In the genomic region with DNA sequence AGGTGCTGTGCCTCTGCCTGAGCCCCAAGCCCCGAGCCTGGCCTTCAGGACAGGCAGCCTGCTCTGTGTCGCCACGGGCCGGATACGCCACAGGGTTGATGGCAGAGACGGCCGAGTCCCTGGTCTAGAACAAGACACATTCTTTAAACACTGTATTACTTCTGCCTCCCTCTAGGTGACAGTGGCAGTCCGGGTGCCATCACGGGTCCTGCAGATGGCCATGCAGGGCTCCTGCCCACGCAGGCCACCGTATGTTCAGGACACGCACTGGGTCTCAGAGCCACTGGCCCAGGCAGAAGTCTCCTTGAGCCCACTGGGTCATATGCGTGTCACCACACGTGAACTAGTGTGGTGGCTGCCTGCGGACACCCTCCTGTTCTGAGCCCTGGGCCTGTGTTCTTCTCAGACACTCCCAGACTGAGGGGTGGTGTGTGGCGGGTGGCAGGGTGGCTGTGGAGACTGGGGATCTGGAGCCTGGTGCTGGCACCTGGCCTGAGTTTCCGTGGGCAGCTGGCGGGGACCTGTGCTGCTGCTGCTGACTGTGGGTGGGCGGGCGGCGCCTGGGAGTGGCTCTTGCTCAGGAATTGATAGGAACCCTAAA, we compare ENCODE assay signal across 9 cellular contexts. TPM values are rescaled to one million over a fixed set of nuclear protein-coding genes. Genes with fewer than 3 reads are reported as not detected.
DNase-seq lines count a peak whose midpoint lies in the region; ATAC-seq and TF ChIP-seq lines count a peak whose summit lies in the region.
"Had no signal": no experiment of that assay in that cellular context is flagged by ENCODE, and none has a peak within 500 bp of the region (broad histone marks: within the 10 kb centered on the region; RNA-seq: fewer than 3 reads in every experiment).

No MANE protein-coding gene starts in this region.

- no peaks in the 10 kb centered on the region for H3K9me3 Mint-ChIP-seq in activated naive CD8-positive, alpha-beta T cell treated with anti-CD3 and anti-CD28 coated beads, Interleukin-2, amount 50 U/mL, for 24 hours
- no peaks in the 10 kb centered on the region for H3K9me3 Mint-ChIP-seq in activated naive CD8-positive, alpha-beta T cell treated with anti-CD3 and anti-CD28 coated beads for 36 hours
- no peaks in the 10 kb centered on the region for H3K9me3 Mint-ChIP-seq in activated T-helper 17 cell treated with anti-CD3 and anti-CD28 coated beads, Interleukin-2, amount 50 U/mL, for 72 hours

- peak in 1 of 5 experiments; percentile 17 for TF ChIP-seq CTCF in tibial nerve (IDR thresholded peaks at IDR 0.05)

- H3K9me3 ChIP-seq in tibial nerve: no peaks in the 10 kb centered on the region

- no peak overlapping the region for H3K4me3 ChIP-seq in tibial nerve

- no peak for TF ChIP-seq EP300 in tibial nerve (IDR thresholded peaks at IDR 0.05)

- WGBS in tibial nerve, 2 donors: 67 to 80% methylated on average over 11 to 18 of the region's 21 CpGs

- H3K4me1 ChIP-seq in tibial nerve: peaks cover 0 to 46% (median 16%) of the 10 kb centered on the region in 4 donors

- peaks cover 25% of the 10 kb centered on the region for H3K4me1 Mint-ChIP-seq in activated naive CD8-positive, alpha-beta T cell treated with anti-CD3 and anti-CD28 coated beads, Interleukin-2, amount 50 U/mL, for 24 hours
- peaks cover 24% of the 10 kb centered on the region for H3K4me1 Mint-ChIP-seq in activated naive CD8-positive, alpha-beta T cell treated with anti-CD3 and anti-CD28 coated beads for 36 hours
- H3K4me1 Mint-ChIP-seq in activated T-helper 17 cell treated with anti-CD3 and anti-CD28 coated beads, Interleukin-2, amount 50 U/mL, for 72 hours: peaks cover 13% of the 10 kb centered on the region

- no peak for TF ChIP-seq POLR2A in tibial nerve (IDR thresholded peaks at IDR 0.05)

- peaks cover 5% of the 10 kb centered on the region for H3K27me3 Mint-ChIP-seq in activated naive CD8-positive, alpha-beta T cell treated with anti-CD3 and anti-CD28 coated beads, Interleukin-2, amount 50 U/mL, for 24 hours
- H3K27me3 Mint-ChIP-seq in activated naive CD8-positive, alpha-beta T cell treated with anti-CD3 and anti-CD28 coated beads for 36 hours: no peaks in the 10 kb centered on the region
- no peaks in the 10 kb centered on the region for H3K27me3 Mint-ChIP-seq in activated T-helper 17 cell treated with anti-CD3 and anti-CD28 coated beads, Interleukin-2, amount 50 U/mL, for 72 hours
- H3K27me3 Mint-ChIP-seq: activated naive CD8-positive, alpha-beta T cell had no signal

- no peak for DNase-seq in activated naive CD8-positive, alpha-beta T cell treated with anti-CD3 and anti-CD28 coated beads, Interleukin-2, amount 50 U/mL, for 24 hours
- DNase-seq in activated naive CD8-positive, alpha-beta T cell treated with anti-CD3 and anti-CD28 coated beads for 36 hours: no peak
- DNase-seq in tibial nerve (ENCODE audit: low spot score in 2 of 2) (no peak), NCI-H1436 treated with DMSO at 0.1 percent for 48 hours (lab: John Stamatoyannopoulos, UW) (no peak)
- DNase-seq: NCI-H524 treated with DMSO at 0.1 percent for 48 hours; stimulated activated CD4-positive, alpha-beta T cell treated with anti-CD3 and anti-CD28 coated beads, Interleukin-2, amount 100 ng/mL, for 48 hours had no signal

- H3K27ac ChIP-seq in tibial nerve: peak overlapping the region in 3 of 4 donors; percentile 21 to 70 (median 33)

- peak; percentile 3 for ATAC-seq in activated naive CD8-positive, alpha-beta T cell treated with anti-CD3 and anti-CD28 coated beads, Interleukin-2, amount 50 U/mL, for 24 hours
- no peak for ATAC-seq in activated T-helper 17 cell treated with anti-CD3 and anti-CD28 coated beads, Interleukin-2, amount 50 U/mL, for 72 hours (replicated peaks)
- ATAC-seq in GM18909 (IDR thresholded peaks at IDR 0.05; ENCODE audit: poor library complexity, unreplicated experiment): no peak

- H3K4me3 Mint-ChIP-seq in activated naive CD8-positive, alpha-beta T cell treated with anti-CD3 and anti-CD28 coated beads, Interleukin-2, amount 50 U/mL, for 24 hours: no peak overlapping the region
- no peak overlapping the region for H3K4me3 Mint-ChIP-seq in activated naive CD8-positive, alpha-beta T cell treated with anti-CD3 and anti-CD28 coated beads for 36 hours
- H3K4me3 Mint-ChIP-seq in activated T-helper 17 cell treated with anti-CD3 and anti-CD28 coated beads, Interleukin-2, amount 50 U/mL, for 72 hours: no peak overlapping the region

- H3K27me3 ChIP-seq in tibial nerve: no peaks in the 10 kb centered on the region

- H3K36me3 Mint-ChIP-seq in activated naive CD8-positive, alpha-beta T cell treated with anti-CD3 and anti-CD28 coated beads, Interleukin-2, amount 50 U/mL, for 24 hours (ENCODE audit: low read depth): peaks cover 25% of the 10 kb centered on the region
- peaks cover 23% of the 10 kb centered on the region for H3K36me3 Mint-ChIP-seq in activated naive CD8-positive, alpha-beta T cell treated with anti-CD3 and anti-CD28 coated beads for 36 hours
- H3K36me3 Mint-ChIP-seq in activated T-helper 17 cell treated with anti-CD3 and anti-CD28 coated beads, Interleukin-2, amount 50 U/mL, for 72 hours (ENCODE audit: low read depth): peaks cover 54% of the 10 kb centered on the region

- peak overlapping the region; percentile 22 for H3K27ac Mint-ChIP-seq in activated naive CD8-positive, alpha-beta T cell treated with anti-CD3 and anti-CD28 coated beads, Interleukin-2, amount 50 U/mL, for 24 hours
- H3K27ac Mint-ChIP-seq in activated naive CD8-positive, alpha-beta T cell treated with anti-CD3 and anti-CD28 coated beads for 36 hours: no peak overlapping the region
- H3K27ac Mint-ChIP-seq in activated T-helper 17 cell treated with anti-CD3 and anti-CD28 coated beads, Interleukin-2, amount 50 U/mL, for 72 hours: peak overlapping the region; percentile 25
- H3K27ac Mint-ChIP-seq: activated naive CD8-positive, alpha-beta T cell had no signal

- peaks cover 2 to 73% (median 12%) of the 10 kb centered on the region in 3 donors for H3K36me3 ChIP-seq in tibial nerve

RNA-seq across cellular contexts. Expression of a gene that starts 4.4 kb away (rescaled TPM):
- 10 to 100 TPM; 82.7 to 84.6 TPM for total RNA-seq in activated naive CD8-positive, alpha-beta T cell treated with anti-CD3 and anti-CD28 coated beads for 36 hours
- 10 to 100 TPM; 45.8 to 74.8 TPM for total RNA-seq in activated T-helper 17 cell treated with anti-CD3 and anti-CD28 coated beads, Interleukin-2, amount 50 U/mL, for 72 hours
- total RNA-seq in tibial nerve: 10 to 100 TPM; 37.3 to 67.5 (median 51.2) TPM

RNA-seq across cellular contexts. Expression of a gene that starts 4.9 kb away (rescaled TPM):
- 100 to 1,000 TPM; 160 to 162 TPM for total RNA-seq in activated naive CD8-positive, alpha-beta T cell treated with anti-CD3 and anti-CD28 coated beads for 36 hours
- 100 to 1,000 TPM in 1 of 2 donors, 10 to 100 TPM in 1; 99.5 to 119 TPM for total RNA-seq in activated T-helper 17 cell treated with anti-CD3 and anti-CD28 coated beads, Interleukin-2, amount 50 U/mL, for 72 hours
- total RNA-seq in tibial nerve: 10 to 100 TPM; 21.4 to 84.0 (median 51.8) TPM

RNA-seq across cellular contexts. Expression of a gene that starts 17.4 kb away (rescaled TPM):
- 1 to 10 TPM; 7.4 to 10.0 TPM for total RNA-seq in activated naive CD8-positive, alpha-beta T cell treated with anti-CD3 and anti-CD28 coated beads for 36 hours
- total RNA-seq in activated T-helper 17 cell treated with anti-CD3 and anti-CD28 coated beads, Interleukin-2, amount 50 U/mL, for 72 hours: 1 to 10 TPM; 2.0 to 6.1 TPM
- total RNA-seq in tibial nerve: 1 to 10 TPM in 2 of 4 donors, under 1 TPM in 1, not detected in 1; 0.59 to 5.4 (median 2.1) TPM

RNA-seq across cellular contexts. Expression of a gene that starts 24.5 kb away (rescaled TPM):
- under 1 TPM; 0.45 to 0.50 TPM for total RNA-seq in activated naive CD8-positive, alpha-beta T cell treated with anti-CD3 and anti-CD28 coated beads for 36 hours
- total RNA-seq in activated T-helper 17 cell treated with anti-CD3 and anti-CD28 coated beads, Interleukin-2, amount 50 U/mL, for 72 hours: 1 to 10 TPM in 1 of 2 donors, under 1 TPM in 1; 0.61 to 1.0 TPM
- total RNA-seq in tibial nerve: not detected

RNA-seq across cellular contexts. Expression of a gene that starts 50.3 kb away (rescaled TPM):
- total RNA-seq in activated naive CD8-positive, alpha-beta T cell treated with anti-CD3 and anti-CD28 coated beads for 36 hours: not detected
- total RNA-seq in activated T-helper 17 cell treated with anti-CD3 and anti-CD28 coated beads, Interleukin-2, amount 50 U/mL, for 72 hours: under 1 TPM; 0.09 to 0.32 TPM
- 1 to 10 TPM in 2 of 4 donors, under 1 TPM in 2; 0.42 to 4.2 (median 2.2) TPM for total RNA-seq in tibial nerve
